3 cellular contexts compared by ENCODE assay signal in the genomic region with DNA sequence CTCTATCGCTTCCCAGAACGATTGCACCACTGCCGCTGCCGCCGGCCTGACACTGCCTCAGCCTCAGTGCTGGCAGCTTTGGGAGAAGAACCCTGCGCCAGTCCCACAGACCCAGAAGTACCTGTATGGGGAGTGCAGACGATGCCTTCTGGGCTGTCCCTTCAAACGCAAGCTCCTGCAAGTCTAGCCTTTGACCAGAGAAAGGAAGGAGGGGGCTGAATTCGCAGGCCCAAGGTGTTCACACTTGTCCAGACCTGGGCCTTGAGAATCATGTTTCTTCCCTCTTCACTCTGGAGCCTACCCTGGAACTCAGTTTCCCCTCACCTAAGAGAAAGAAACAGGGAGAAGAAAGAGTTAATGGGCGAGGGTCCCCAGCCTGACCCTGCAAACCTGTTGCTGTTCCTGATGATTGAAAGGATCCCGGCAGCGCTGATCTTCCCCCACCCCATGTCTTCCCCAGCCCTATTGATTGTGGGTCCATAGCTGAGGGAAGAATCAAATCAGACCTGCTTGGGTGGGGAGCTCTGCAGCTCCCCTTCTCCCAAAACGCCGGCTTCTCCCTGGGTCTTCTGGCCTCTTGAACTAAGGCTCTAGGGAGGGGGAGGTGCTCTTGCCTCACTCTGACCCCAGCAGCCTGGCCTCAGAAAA.
TF ChIP-seq lines count a peak whose summit lies in the region.

No MANE protein-coding gene starts in this region.

TF ChIP-seq in A549, 52 proteins besides CTCF, POLR2A, EP300 and RAD21 (continues in another document):
- TF ChIP-seq MAFK (IDR thresholded peaks at IDR 0.05; ENCODE audit: partially characterized antibody) (no peak), KDM1A (IDR thresholded peaks at IDR 0.05; ENCODE audit: low read depth) (no peak), POLR2AphosphoS2 (conservative IDR thresholded peaks at IDR 0.05; ENCODE audit: low read length) (no peak), BCL3 (IDR thresholded peaks at IDR 0.05) (no peak), RNF2 (IDR thresholded peaks at IDR 0.05; ENCODE audit: borderline replicate concordance, low read depth) (no peak), CBX8 (IDR thresholded peaks at IDR 0.05) (no peak), JUNB (IDR thresholded peaks at IDR 0.05) (no peak), TP53 (CRISPR knock-in tag; IDR thresholded peaks at IDR 0.05) (no peak), ZNF302 (CRISPR knock-in tag; IDR thresholded peaks at IDR 0.05) (no peak), CHD2 (IDR thresholded peaks at IDR 0.05; ENCODE audit: low read length, partially characterized antibody) (no peak), MYC (IDR thresholded peaks at IDR 0.05; ENCODE audit: borderline replicate concordance, low read length) (no peak), HOXB5 (CRISPR knock-in tag; IDR thresholded peaks at IDR 0.05) (no peak), NPAS2 (CRISPR knock-in tag; IDR thresholded peaks at IDR 0.05; ENCODE audit: borderline replicate concordance) (no peak), ELK1 (IDR thresholded peaks at IDR 0.05; ENCODE audit: low read depth, low read length) (no peak), ZSCAN20 (CRISPR knock-in tag; IDR thresholded peaks at IDR 0.05) (no peak), ZC3H11A (IDR thresholded peaks at IDR 0.05) (no peak), CBX2 (IDR thresholded peaks at IDR 0.05; ENCODE audit: borderline replicate concordance, low read depth) (no peak)
- TF ChIP-seq, protein P1, sequence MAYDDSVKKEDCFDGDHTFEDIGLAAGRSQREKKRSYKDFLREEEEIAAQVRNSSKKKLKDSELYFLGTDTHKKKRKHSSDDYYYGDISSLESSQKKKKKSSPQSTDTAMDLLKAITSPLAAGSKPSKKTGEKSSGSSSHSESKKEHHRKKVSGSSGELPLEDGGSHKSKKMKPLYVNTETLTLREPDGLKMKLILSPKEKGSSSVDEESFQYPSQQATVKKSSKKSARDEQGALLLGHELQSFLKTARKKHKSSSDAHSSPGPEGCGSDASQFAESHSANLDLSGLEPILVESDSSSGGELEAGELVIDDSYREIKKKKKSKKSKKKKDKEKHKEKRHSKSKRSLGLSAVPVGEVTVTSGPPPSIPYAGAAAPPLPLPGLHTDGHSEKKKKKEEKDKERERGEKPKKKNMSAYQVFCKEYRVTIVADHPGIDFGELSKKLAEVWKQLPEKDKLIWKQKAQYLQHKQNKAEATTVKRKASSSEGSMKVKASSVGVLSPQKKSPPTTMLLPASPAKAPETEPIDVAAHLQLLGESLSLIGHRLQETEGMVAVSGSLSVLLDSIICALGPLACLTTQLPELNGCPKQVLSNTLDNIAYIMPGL (CRISPR knock-in tag; IDR thresholded peaks at IDR 0.05; ENCODE audit: borderline replicate concordance): no peak

TF ChIP-seq in IMR-90, 13 proteins besides CTCF, POLR2A, EP300 and RAD21:
- TF ChIP-seq FOS (IDR thresholded peaks at IDR 0.05; ENCODE audit: low read depth, low read length) (no peak), CEBPB (IDR thresholded peaks at IDR 0.05; ENCODE audit: low read depth, low read length) (peak; percentile 69), USF2 (IDR thresholded peaks at IDR 0.05; ENCODE audit: low read depth, low read length) (no peak), BHLHE40 (IDR thresholded peaks at IDR 0.05; ENCODE audit: low read depth, low read length) (no peak), RCOR1 (IDR thresholded peaks at IDR 0.05; ENCODE audit: insufficient replicate concordance, low read length) (no peak), MAZ (IDR thresholded peaks at IDR 0.05; ENCODE audit: borderline replicate concordance, low read depth, low read length) (no peak), SMC3 (IDR thresholded peaks at IDR 0.05; ENCODE audit: low read depth, low read length) (no peak), NFE2L2 (IDR thresholded peaks at IDR 0.05; ENCODE audit: low read depth, low read length) (no peak)

TF ChIP-seq in H1, 55 proteins besides CTCF, POLR2A, EP300 and RAD21:
- no peak for TF ChIP-seq ATF3 (IDR thresholded peaks at IDR 0.05; ENCODE audit: insufficient read depth, low read depth, low read length)
- no peak for TF ChIP-seq JUND (IDR thresholded peaks at IDR 0.05; ENCODE audit: low read length)
- TF ChIP-seq CEBPB (IDR thresholded peaks at IDR 0.05; ENCODE audit: low read depth, low read length): peak; percentile 41; the same call in 1 of the 2 replicates
- TF ChIP-seq SAP30 (IDR thresholded peaks at IDR 0.05; ENCODE audit: insufficient read depth, insufficient replicate concordance, low read length): peak; percentile 70
TF ChIP-seq in H1: peak in this region for 2.
